10 cellular contexts compared by ENCODE assay signal in the genomic region with DNA sequence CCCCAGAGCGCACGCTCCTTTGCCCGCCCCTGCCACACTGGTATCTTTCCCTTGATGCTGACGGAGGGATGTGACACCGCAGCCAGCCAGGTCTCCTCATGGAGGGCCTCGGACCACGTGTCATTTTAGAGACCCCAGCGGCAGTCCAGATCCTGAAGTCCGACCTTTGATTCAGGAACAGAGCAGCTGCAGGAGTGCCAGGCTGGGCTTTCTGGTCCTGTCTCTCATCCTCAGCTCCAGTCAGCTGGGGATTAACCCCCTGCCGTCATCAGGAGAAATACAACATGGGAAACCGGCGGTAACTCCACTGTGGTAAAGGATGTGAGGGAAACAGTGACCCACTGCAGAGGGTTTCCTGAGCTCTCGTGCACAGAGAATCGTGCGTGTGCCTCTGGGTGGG.
DNase-seq lines count a peak whose midpoint lies in the region; ATAC-seq and TF ChIP-seq lines count a peak whose summit lies in the region.
"Had no signal": no experiment of that assay in that cellular context is flagged by ENCODE, and none has a peak within 500 bp of the region (broad histone marks: within the 10 kb centered on the region; RNA-seq: fewer than 3 reads in every experiment).

No MANE protein-coding gene starts in this region.

- no peaks in the 10 kb centered on the region for H3K36me3 ChIP-seq in neural progenitor cell
- H3K36me3 ChIP-seq: ascending aorta had no signal

- H3K4me1 Mint-ChIP-seq in IgD-negative memory B cell (peaks cover 52 to 62% (median 59%) of the 10 kb centered on the region in 3 donors), neural progenitor cell (peaks cover 49% of the 10 kb centered on the region)

- ATAC-seq in activated naive CD4-positive, alpha-beta T cell treated with anti-CD3 and anti-CD28 coated beads, Interleukin-2, amount 50 U/mL, for 72 hours, result peak in 1 of 2 donors; percentile 20
- no peak for ATAC-seq in HG02938 (IDR thresholded peaks at IDR 0.05; ENCODE audit: unreplicated experiment)

- peaks cover 46% of the 10 kb centered on the region for H3K79me2 ChIP-seq in neural progenitor cell (ENCODE audit: low read depth)

- H3K27ac Mint-ChIP-seq in IgD-negative memory B cell, result peak overlapping the region; percentile 95 to 99 (median 98)
- H3K27ac Mint-ChIP-seq in activated naive CD4-positive, alpha-beta T cell treated with anti-CD3 and anti-CD28 coated beads, Interleukin-2, amount 50 U/mL, for 72 hours, result peak overlapping the region; percentile 95 to 96
- peak overlapping the region; percentile 60 for H3K27ac Mint-ChIP-seq in neural progenitor cell

- H3K9me3 ChIP-seq in neural progenitor cell (ENCODE audit: low read depth), result no peaks in the 10 kb centered on the region
- H3K9me3 ChIP-seq: ascending aorta had no signal

- no peak for TF ChIP-seq CTCF in neural progenitor cell (IDR thresholded peaks at IDR 0.05)

- H3K9ac ChIP-seq in neural progenitor cell, result no peak overlapping the region

- H3F3A ChIP-seq in neural progenitor cell (ENCODE audit: low read depth), result peaks cover 24% of the 10 kb centered on the region

- peaks cover 47% of the 10 kb centered on the region for H4K20me1 ChIP-seq in neural progenitor cell (ENCODE audit: low read depth)

- H3K36me3 Mint-ChIP-seq in IgD-negative memory B cell (peaks cover 9% of the 10 kb centered on the region), neural progenitor cell (no peaks in the 10 kb centered on the region)
- H3K36me3 Mint-ChIP-seq in activated naive CD4-positive, alpha-beta T cell treated with anti-CD3 and anti-CD28 coated beads, Interleukin-2, amount 50 U/mL, for 72 hours, result no peaks in the 10 kb centered on the region

- peak; percentile 48 for DNase-seq in DMS 273 (lab: John Stamatoyannopoulos, UW; ENCODE audit: unreplicated experiment)
- DNase-seq in DMS 273 treated with DMSO at 0.1 percent for 48 hours (lab: John Stamatoyannopoulos, UW), result no peak
- no peak for DNase-seq in activated naive CD4-positive, alpha-beta T cell treated with anti-CD3 and anti-CD28 coated beads, Interleukin-2, amount 50 U/mL, for 72 hours (ENCODE audit: low spot score in 2 of 2)
- DNase-seq in neural progenitor cell (ENCODE audit: low spot score), result peak; percentile 86
- no peak for DNase-seq in NCI-H2029 (lab: John Stamatoyannopoulos, UW)
- no peak for DNase-seq in GM19240 (ENCODE audit: insufficient read length, low spot score)

- peak overlapping the region; percentile 64 for H3K27ac ChIP-seq in neural progenitor cell
- H3K27ac ChIP-seq: 22Rv1, ascending aorta had no signal

- no peak overlapping the region for H3K4me3 ChIP-seq in neural progenitor cell
- H3K4me3 ChIP-seq: ascending aorta had no signal

- peak overlapping the region; percentile 42 for H3K4me2 ChIP-seq in neural progenitor cell

- H3K27me3 ChIP-seq in neural progenitor cell, result no peaks in the 10 kb centered on the region
- H3K27me3 ChIP-seq: ascending aorta had no signal

- no peaks in the 10 kb centered on the region for H3K9me3 Mint-ChIP-seq in IgD-negative memory B cell
- H3K9me3 Mint-ChIP-seq in activated naive CD4-positive, alpha-beta T cell treated with anti-CD3 and anti-CD28 coated beads, Interleukin-2, amount 50 U/mL, for 72 hours, result no peaks in the 10 kb centered on the region
- H3K9me3 Mint-ChIP-seq in neural progenitor cell, result no peaks in the 10 kb centered on the region

- H3K4me1 ChIP-seq in neural progenitor cell, result peaks cover 36% of the 10 kb centered on the region
- H3K4me1 ChIP-seq: ascending aorta had no signal

- H3K4me3 Mint-ChIP-seq in IgD-negative memory B cell (peak overlapping the region; percentile 21 to 91 (median 80)), neural progenitor cell (no peak overlapping the region)

- no peaks in the 10 kb centered on the region for H3K27me3 Mint-ChIP-seq in IgD-negative memory B cell
- peaks cover 4% of the 10 kb centered on the region for H3K27me3 Mint-ChIP-seq in neural progenitor cell (ENCODE audit: insufficient read depth, low read depth)

- no peak overlapping the region for H2AFZ ChIP-seq in neural progenitor cell (replicated peaks)

Comparison
In these comparisons a context has a peak if more than half of its experiments do, and no peak if none do; other contexts are left out.
1. DNase-seq: peak in DMS 273 (single experiment) and neural progenitor cell (single experiment); none in DMS 273 treated with DMSO at 0.1 percent for 48 hours (single experiment), activated naive CD4-positive, alpha-beta T cell treated with anti-CD3 and anti-CD28 coated beads, Interleukin-2, amount 50 U/mL, for 72 hours (0 of 2), NCI-H2029 (single experiment) and GM19240 (single experiment).
2. Peak in every context shown above with its lines, with median percentiles within 50 percentile points of each other: H3K27ac Mint-ChIP-seq.